Comparison of ENCODE assay signal across 20 cellular contexts in genomic region chr1:85734961-85735360, GRCh38.
"Had no signal": no experiment of that assay in that cellular context is flagged by ENCODE, and none has a peak within 500 bp of the region (broad histone marks: within the 10 kb centered on the region; RNA-seq: fewer than 3 reads in every experiment).

No MANE protein-coding gene starts in this region.

- H3K9me3 ChIP-seq: heart left ventricle, left ventricle myocardium inferior, psoas muscle, testis, upper lobe of right lung had no signal

- FAIRE-seq: frontal cortex had no signal

- H3K27me3 Mint-ChIP-seq: stimulated activated naive CD8-positive, alpha-beta T cell treated with anti-CD3 and anti-CD28 coated beads, Interleukin-15, amount 100 ng/mL, for 72 hours had no signal

- H3K9me3 Mint-ChIP-seq: activated T-cell treated with anti-CD3 and anti-CD28 coated beads, Interleukin-2, amount 50 U/mL, for 4 hours; effector memory CD8-positive, alpha-beta T cell; naive thymus-derived CD8-positive, alpha-beta T cell; stimulated activated naive CD8-positive, alpha-beta T cell treated with anti-CD3 and anti-CD28 coated beads, Interleukin-15, amount 100 ng/mL, for 72 hours had no signal

- H3K27me3 ChIP-seq: brain microvascular endothelial cell, heart left ventricle, testis, upper lobe of right lung had no signal

- H3K4me1 Mint-ChIP-seq: naive thymus-derived CD8-positive, alpha-beta T cell; stimulated activated naive CD8-positive, alpha-beta T cell treated with anti-CD3 and anti-CD28 coated beads, Interleukin-15, amount 100 ng/mL, for 72 hours had no signal

- H3K4me3 Mint-ChIP-seq: activated naive CD8-positive, alpha-beta T cell; activated T-cell treated with anti-CD3 and anti-CD28 coated beads, Interleukin-2, amount 50 U/mL, for 4 hours; effector memory CD8-positive, alpha-beta T cell; naive thymus-derived CD8-positive, alpha-beta T cell; stimulated activated naive CD8-positive, alpha-beta T cell treated with anti-CD3 and anti-CD28 coated beads, Interleukin-15, amount 100 ng/mL, for 72 hours had no signal

- ATAC-seq: activated T-cell treated with anti-CD3 and anti-CD28 coated beads, Interleukin-2, amount 50 U/mL, for 4 hours; effector memory CD8-positive, alpha-beta T cell; heart left ventricle; naive thymus-derived CD8-positive, alpha-beta T cell; psoas muscle; SK-N-SH treated with all-trans-retinoic acid at 6 μM for 48 hours; stimulated activated naive CD8-positive, alpha-beta T cell treated with anti-CD3 and anti-CD28 coated beads, Interleukin-15, amount 100 ng/mL, for 72 hours; upper lobe of right lung had no signal

- H3K36me3 ChIP-seq: brain microvascular endothelial cell, heart left ventricle, left ventricle myocardium inferior, upper lobe of right lung had no signal

- H3K4me1 ChIP-seq: heart left ventricle, left ventricle myocardium inferior, psoas muscle, testis, upper lobe of right lung had no signal

- H3K36me3 Mint-ChIP-seq: activated naive CD8-positive, alpha-beta T cell; naive thymus-derived CD8-positive, alpha-beta T cell had no signal

- H3K4me3 ChIP-seq: heart left ventricle, left ventricle myocardium inferior, psoas muscle, testis, upper lobe of right lung had no signal

- H3K27ac ChIP-seq: brain microvascular endothelial cell, heart left ventricle, left ventricle myocardium inferior, psoas muscle, testis, upper lobe of right lung had no signal

- DNase-seq: activated CD4-positive, alpha-beta T cell treated with anti-CD3 and anti-CD28 coated beads, Interleukin-2, amount 50 U/mL, for 48 hours; activated CD4-positive, CD25-positive, alpha-beta regulatory T cell treated with anti-CD3 and anti-CD28 coated beads, Interleukin-2, amount 50 U/mL, for 72 hours; activated effector memory CD4-positive, alpha-beta T cell treated with Interleukin-2 at 50 U/mL for 16 hours; activated T-cell treated with anti-CD3 and anti-CD28 coated beads, Interleukin-2, amount 50 U/mL, for 4 hours; amygdala; brain microvascular endothelial cell; effector memory CD8-positive, alpha-beta T cell; heart left ventricle; left ventricle myocardium inferior; naive thymus-derived CD8-positive, alpha-beta T cell; psoas muscle; stimulated activated CD4-positive, alpha-beta T cell treated with anti-CD3 and anti-CD28 coated beads, Interleukin-1b, Interleukin-23, amount 100 ng/mL, for 48 hours; stimulated activated naive CD8-positive, alpha-beta T cell treated with anti-CD3 and anti-CD28 coated beads, Interleukin-15, amount 100 ng/mL, for 72 hours; T-helper 1 cell; T1000; testis; upper lobe of right lung had no signal

- H3K27ac Mint-ChIP-seq: activated naive CD8-positive, alpha-beta T cell; effector memory CD8-positive, alpha-beta T cell; stimulated activated naive CD8-positive, alpha-beta T cell treated with anti-CD3 and anti-CD28 coated beads, Interleukin-15, amount 100 ng/mL, for 72 hours had no signal
